ENCODE assay signal across 8 cellular contexts in genomic region chr15:84631706-84632272, GRCh38. TPM values are rescaled to one million over a fixed set of nuclear protein-coding genes. Genes with fewer than 3 reads are reported as not detected.
DNase-seq lines count a peak whose midpoint lies in the region; ATAC-seq and TF ChIP-seq lines count a peak whose summit lies in the region.

No MANE protein-coding gene starts in this region.

- peak overlapping the region; percentile 94 for H3K4me3 Mint-ChIP-seq in activated CD8-positive, alpha-beta T cell treated with anti-CD3 and anti-CD28 coated beads for 36 hours

- H3K36me3 ChIP-seq in iPS-18a (ENCODE audit: control insufficient read depth, low read depth, low read length) = no peaks in the 10 kb centered on the region
- peaks cover 2 to 5% of the 10 kb centered on the region in 2 donors for H3K36me3 ChIP-seq in stomach smooth muscle (ENCODE audit: control insufficient read depth in 2 of 2, insufficient read depth in 2 of 2, low read length in 2 of 2)

- H3K27ac ChIP-seq in iPS-18a (ENCODE audit: low read length) = no peak overlapping the region
- peak overlapping the region; percentile 78 for H3K27ac ChIP-seq in stomach smooth muscle (ENCODE audit: low read length)

- H3K27me3 Mint-ChIP-seq in activated CD8-positive, alpha-beta T cell treated with anti-CD3 and anti-CD28 coated beads for 36 hours = no peaks in the 10 kb centered on the region

- peak overlapping the region; percentile 96 for H3K27ac Mint-ChIP-seq in activated CD8-positive, alpha-beta T cell treated with anti-CD3 and anti-CD28 coated beads for 36 hours

- peaks cover 22% of the 10 kb centered on the region for H3K4me1 Mint-ChIP-seq in activated CD8-positive, alpha-beta T cell treated with anti-CD3 and anti-CD28 coated beads for 36 hours (ENCODE audit: low read depth)

- H3K9me3 Mint-ChIP-seq in activated CD8-positive, alpha-beta T cell treated with anti-CD3 and anti-CD28 coated beads for 36 hours = no peaks in the 10 kb centered on the region

- POLR2A ChIA-PET in activated CD8-positive, alpha-beta T cell treated with anti-CD3 and anti-CD28 coated beads for 36 hours (lab: Charles Lee) = interaction anchor here (0.6 to 3.1 kb wide), 7 partner anchors 9 to 286 kb away, joined by 3 to 21 read pairs (median 6); partner anchors contain the start of genes WDR73 and ZSCAN2

- peaks cover 6% of the 10 kb centered on the region for H3K4me1 ChIP-seq in iPS-18a (ENCODE audit: control insufficient read depth, low read depth, low read length)
- peaks cover 27% of the 10 kb centered on the region for H3K4me1 ChIP-seq in stomach smooth muscle (ENCODE audit: control insufficient read depth, insufficient read depth, low read length)

- peak; percentile 30 for DNase-seq in activated CD4-positive, alpha-beta T cell treated with anti-CD3 and anti-CD28 coated beads for 48 hours
- DNase-seq in activated CD4-positive, alpha-beta T cell treated with anti-CD3 and anti-CD28 coated beads, Interleukin-2, amount 50 U/mL, for 4 hours = no peak
- DNase-seq in activated CD8-positive, alpha-beta T cell treated with anti-CD3 and anti-CD28 coated beads for 36 hours = peak; percentile 42
- DNase-seq in NCI-H510A treated with DMSO at 0.1 percent for 48 hours (lab: John Stamatoyannopoulos, UW) (no peak), amniotic stem cell (lab: John Stamatoyannopoulos, UW) (no peak)

- H3K9me3 ChIP-seq in iPS-18a (ENCODE audit: control insufficient read depth, low read depth, low read length) (no peaks in the 10 kb centered on the region), stomach smooth muscle (ENCODE audit: control insufficient read depth in 2 of 2, low read length in 2 of 2) (no peaks in the 10 kb centered on the region)

- peaks cover 27% of the 10 kb centered on the region for H3K36me3 Mint-ChIP-seq in activated CD8-positive, alpha-beta T cell treated with anti-CD3 and anti-CD28 coated beads for 36 hours (ENCODE audit: low read depth)

- peak; percentile 6 for ATAC-seq in activated CD8-positive, alpha-beta T cell treated with anti-CD3 and anti-CD28 coated beads for 36 hours
- no peak for ATAC-seq in HG03196 (IDR thresholded peaks at IDR 0.05; ENCODE audit: unreplicated experiment)

- TF ChIP-seq CTCF in activated CD8-positive, alpha-beta T cell treated with anti-CD3 and anti-CD28 coated beads for 36 hours (IDR thresholded peaks at IDR 0.05) = no peak

- H3K9ac ChIP-seq in iPS-18a (ENCODE audit: low read length) (peak overlapping the region; percentile 6), stomach smooth muscle (ENCODE audit: low read length in 2 of 2) (peak overlapping the region; percentile 81 to 85)

- CTCF ChIA-PET in activated CD8-positive, alpha-beta T cell treated with anti-CD3 and anti-CD28 coated beads for 36 hours (lab: Charles Lee) = interaction anchor here (1.0 to 5.0 kb wide), 9 partner anchors 9 to 103 kb away, joined by 4 to 48 read pairs (median 8); partner anchors contain the start of genes NMB, WDR73 and ZSCAN2

- H3K4me3 ChIP-seq in iPS-18a (ENCODE audit: low read length) (peak overlapping the region; percentile 63), stomach smooth muscle (ENCODE audit: low read length in 2 of 2) (peak overlapping the region; percentile 88 to 92)

- H3K27me3 ChIP-seq in iPS-18a (ENCODE audit: control insufficient read depth, insufficient read depth, low read length) = peaks cover 44% of the 10 kb centered on the region
- no peaks in the 10 kb centered on the region for H3K27me3 ChIP-seq in stomach smooth muscle (ENCODE audit: control insufficient read depth in 1 of 2, insufficient read depth in 2 of 2, low read length in 2 of 2)

- intact Hi-C loops in activated CD8-positive, alpha-beta T cell treated with anti-CD3 and anti-CD28 coated beads for 36 hours (cut with micrococcal nuclease) = loop anchor here (10.0 kb wide), 1 partner anchor 47 kb away; no protein-coding TSS in a partner anchor

RNA-seq across cellular contexts. Expression of gene WDR73, which starts 22.3 kb away (rescaled TPM):
- 10 to 100 TPM; 12.4 to 12.5 TPM for total RNA-seq in activated CD8-positive, alpha-beta T cell treated with anti-CD3 and anti-CD28 coated beads for 36 hours

RNA-seq across cellular contexts. Expression of gene NMB, which starts 26.2 kb away (rescaled TPM):
- 1 to 10 TPM; 1.7 to 2.7 TPM for total RNA-seq in activated CD8-positive, alpha-beta T cell treated with anti-CD3 and anti-CD28 coated beads for 36 hours

RNA-seq across cellular contexts. Expression of gene ZSCAN2, which starts 31.0 kb away (rescaled TPM):
- 1 to 10 TPM; 6.6 to 7.6 TPM for total RNA-seq in activated CD8-positive, alpha-beta T cell treated with anti-CD3 and anti-CD28 coated beads for 36 hours

Comparison
In these comparisons a context has a peak if more than half of its experiments do, and no peak if none do; other contexts are left out.
1. DNase-seq: peak in activated CD4-positive, alpha-beta T cell treated with anti-CD3 and anti-CD28 coated beads for 48 hours (single experiment) and activated CD8-positive, alpha-beta T cell treated with anti-CD3 and anti-CD28 coated beads for 36 hours (single experiment); none in activated CD4-positive, alpha-beta T cell treated with anti-CD3 and anti-CD28 coated beads, Interleukin-2, amount 50 U/mL, for 4 hours (0 of 2), NCI-H510A treated with DMSO at 0.1 percent for 48 hours (single experiment) and amniotic stem cell (single experiment).